18 cellular contexts compared by ENCODE assay signal in genomic region chr17:28615260-28615940, GRCh38.
"Had no signal": no experiment of that assay in that cellular context is flagged by ENCODE, and none has a peak within 500 bp of the region (broad histone marks: within the 10 kb centered on the region; RNA-seq: fewer than 3 reads in every experiment).

No MANE protein-coding gene starts in this region.

- H3K27ac ChIP-seq: hepatocyte, stomach, thoracic aorta, upper lobe of right lung had no signal

- H3K9me3 Mint-ChIP-seq: nephron, T-cell had no signal

- H3K9me3 ChIP-seq: stomach, thoracic aorta, upper lobe of right lung had no signal

- DNase-seq: activated CD4-positive, alpha-beta T cell treated with anti-CD3 and anti-CD28 coated beads for 1 hour; activated CD4-positive, alpha-beta T cell treated with anti-CD3 and anti-CD28 coated beads, Interleukin-2, amount 50 U/mL, for 48 hours; amniotic stem cell; mammary epithelial cell; nucleus accumbens; right cardiac atrium; small intestine; stimulated activated CD4-positive, alpha-beta T cell treated with anti-CD3 and anti-CD28 coated beads, Interleukin-4, amount 100 ng/mL, for 4 hours; stimulated activated CD8-positive, alpha-beta memory T cell treated with anti-CD3 and anti-CD28 coated beads, Interleukin-4, amount 100 ng/mL, for 48 hours; stomach; T-cell; T1000; upper lobe of right lung had no signal

- H3K4me3 Mint-ChIP-seq: activated naive CD8-positive, alpha-beta T cell; nephron; T-cell had no signal

- H3K27ac Mint-ChIP-seq: nephron, T-cell had no signal

- ATAC-seq: left lobe of liver, right cardiac atrium, T-cell, upper lobe of right lung had no signal

- H3K27me3 ChIP-seq: hepatocyte, stomach, upper lobe of right lung had no signal

- H3K4me3 ChIP-seq: hepatocyte, stomach, thoracic aorta, upper lobe of right lung had no signal

- H3K4me1 ChIP-seq: upper lobe of right lung had no signal
